In the genomic region with DNA sequence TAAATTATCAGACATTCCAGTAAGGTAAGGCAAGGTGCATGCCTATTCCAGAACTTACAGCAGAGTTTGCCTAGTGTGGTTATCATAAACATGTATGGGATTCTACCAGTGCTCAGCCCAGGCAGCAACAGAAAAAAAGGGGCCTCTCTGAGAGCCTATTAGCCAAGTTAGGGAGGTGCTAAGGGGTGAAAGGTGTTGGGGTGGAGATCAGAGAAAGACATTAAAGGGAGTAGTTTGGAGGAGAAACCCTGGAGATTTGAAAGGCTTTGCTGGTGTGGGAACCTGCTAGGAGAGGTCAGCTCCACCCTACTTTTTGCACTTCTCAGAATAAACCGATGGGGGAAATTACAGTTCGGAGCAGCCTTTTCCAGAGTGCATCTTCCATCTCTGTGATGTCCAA, we compare ENCODE assay signal across 10 cellular contexts. TPM values are rescaled to one million over a fixed set of nuclear protein-coding genes. Genes with fewer than 3 reads are reported as not detected.
A peak's percentile ranks its signal among the peaks of the same experiment; 100 is the strongest.
DNase-seq lines count a peak whose midpoint lies in the region; ATAC-seq, FAIRE-seq and TF ChIP-seq lines count a peak whose summit lies in the region.
"Had no signal": no experiment of that assay in that cellular context is flagged by ENCODE, and none has a peak within 500 bp of the region (broad histone marks: within the 10 kb centered on the region; RNA-seq: fewer than 3 reads in every experiment).

No MANE protein-coding gene starts in this region.

- no peak overlapping the region for H2BK12ac ChIP-seq in H1 (ENCODE audit: low read depth, low read length)

- no peak overlapping the region for H2BK5ac ChIP-seq in H1 (ENCODE audit: low read depth, low read length)

- H3K79me1 ChIP-seq in H1 (ENCODE audit: low read depth, low read length) = peaks cover 14% of the 10 kb centered on the region; the same call in 1 of the 2 replicates

- POLR2A ChIA-PET in H1 (lab: Charles Lee; ENCODE audit: partially characterized antibody) = interaction anchor here (0.8 to 1.2 kb wide), 3 partner anchors 10 to 41 kb away, joined by 3 to 4 read pairs (median 3); no protein-coding TSS in a partner anchor

- no peak overlapping the region for H3K4me3 Mint-ChIP-seq in progenitor cell of endocrine pancreas (ENCODE audit: low read depth)

- TF ChIP-seq POLR2A in H1 (IDR thresholded peaks at IDR 0.05; ENCODE audit: control extremely low read depth in 1 of 2, low read depth in 2 of 2, low read length in 2 of 2) = no peak

- no peak overlapping the region for H3K23ac ChIP-seq in H1 (ENCODE audit: insufficient read length)

- H2AK5ac ChIP-seq in H1 (ENCODE audit: low read depth, low read length) = 0 out of 2 replicates have a peak overlapping the region, but pooled peaks have one; percentile 75

- no peak for DNase-seq in H1 (ENCODE audit: low read depth in 1 of 2, low spot score in 2 of 2)
- no peak for DNase-seq in progenitor cell of endocrine pancreas (ENCODE audit: low spot score, unreplicated experiment)
- no peak for DNase-seq in MG63

- peaks cover 18% of the 10 kb centered on the region for H3F3A ChIP-seq in DOHH2 (ENCODE audit: control insufficient read depth, insufficient read depth)
- no peaks in the 10 kb centered on the region for H3F3A ChIP-seq in OCI-LY1 (ENCODE audit: insufficient read depth, low read length)

- H3K4me3 ChIP-seq in DOHH2 (ENCODE audit: low read length) (peak overlapping the region; percentile 89), OCI-LY1 (ENCODE audit: low read depth, low read length, poor library complexity, severe bottlenecking) (peak overlapping the region; percentile 83), H1 (ENCODE audit: extremely low read depth in 1 of 4, insufficient read depth in 2 of 4, low read depth in 3 of 4, low read length in 4 of 4) (no peak overlapping the region), MG63 (no peak overlapping the region)

- peaks cover 2% of the 10 kb centered on the region; the same call in 1 of the 2 replicates for H3K23me2 ChIP-seq in H1 (ENCODE audit: low read depth, low read length)

- H3K27me3 ChIP-seq in DOHH2 (ENCODE audit: control insufficient read depth, low read length) (no peaks in the 10 kb centered on the region), OCI-LY1 (ENCODE audit: insufficient read depth, low read length) (no peaks in the 10 kb centered on the region), H1 (replicated peaks in 1 of 4; ENCODE audit: control insufficient read depth in 3 of 4, extremely low read depth in 1 of 4, insufficient read depth in 3 of 4, low read length in 3 of 4) (no peaks in the 10 kb centered on the region), MG63 (no peaks in the 10 kb centered on the region)

- H4K91ac ChIP-seq in H1 (replicated peaks; ENCODE audit: insufficient read length, low read length) = no peak overlapping the region

- no peak overlapping the region for H2BK20ac ChIP-seq in H1 (ENCODE audit: low read length)

- no peak for TF ChIP-seq EP300 in H1 (IDR thresholded peaks at IDR 0.05; ENCODE audit: borderline replicate concordance in 1 of 2, low read depth in 2 of 2, low read length in 2 of 2)

- no peak overlapping the region for H2BK15ac ChIP-seq in H1 (ENCODE audit: low read length)

- CTCF ChIA-PET in H1 (lab: Charles Lee; ENCODE audit: partially characterized antibody) = interaction anchor here (0.6 to 2.1 kb wide), 5 partner anchors 10 to 1150 kb away, joined by 3 to 14 read pairs (median 4); no protein-coding TSS in a partner anchor

- 100% methylated on average over 2 of the region's 2 CpGs; no CpG with 5 or more reads in 1 of the 2 experiments for WGBS in H1 (ENCODE audit: extremely low coverage in 1 of 2, insufficient coverage in 1 of 2, insufficient read length in 1 of 2, insufficient replicate concordance in 2 of 2, low coverage in 1 of 2, low lambda C conversion rate in 2 of 2, missing lambda C conversion rate in 1 of 2), 2 experiments

- H4K8ac ChIP-seq in H1 (ENCODE audit: extremely low read depth, insufficient read depth, low read length) = no peak overlapping the region

- H4K20me1 ChIP-seq in DOHH2 (ENCODE audit: control insufficient read depth, insufficient read depth, low read depth, low read length) (peaks cover 50% of the 10 kb centered on the region), OCI-LY1 (ENCODE audit: insufficient read depth, low read length) (peaks cover 6% of the 10 kb centered on the region; the same call in 1 of the 2 replicates), H1 (replicated peaks in 1 of 2; ENCODE audit: control insufficient read depth in 1 of 2, insufficient read depth in 2 of 2, low read length in 2 of 2) (peaks cover 7 to 14% of the 10 kb centered on the region in 2 experiments)

- no peaks in the 10 kb centered on the region for H3K9me3 Mint-ChIP-seq in progenitor cell of endocrine pancreas (ENCODE audit: low read depth)

- H3K27ac ChIP-seq in DOHH2 (ENCODE audit: low read depth, low read length) (peak overlapping the region; percentile 98), OCI-LY1 (ENCODE audit: low read depth, low read length, poor library complexity, severe bottlenecking) (peak overlapping the region; percentile 77), H1 (ENCODE audit: low read depth, low read length) (no peak overlapping the region)

- no peak for TF ChIP-seq RAD21 in H1 (IDR thresholded peaks at IDR 0.05 in 1 of 2, conservative IDR thresholded peaks at IDR 0.05 in 1 of 2; ENCODE audit: low read depth in 2 of 2, low read length in 2 of 2)

- H3K36me3 Mint-ChIP-seq in progenitor cell of endocrine pancreas (ENCODE audit: insufficient read depth) = no peaks in the 10 kb centered on the region

- H3K27me3 Mint-ChIP-seq in progenitor cell of endocrine pancreas = no peaks in the 10 kb centered on the region

- H4K5ac ChIP-seq in H1 (ENCODE audit: insufficient read length, low read depth, low read length) = no peak overlapping the region

- ATAC-seq in GM19351 (IDR thresholded peaks at IDR 0.05; ENCODE audit: unreplicated experiment) (no peak), HG02678 (IDR thresholded peaks at IDR 0.05; ENCODE audit: unreplicated experiment) (no peak), GM21786 (IDR thresholded peaks at IDR 0.05; ENCODE audit: unreplicated experiment) (no peak)

- peaks cover 72% of the 10 kb centered on the region for H3K36me3 ChIP-seq in DOHH2 (ENCODE audit: control insufficient read depth, low read length)
- H3K36me3 ChIP-seq in OCI-LY1 (ENCODE audit: insufficient read depth, low read length) = peaks cover 50% of the 10 kb centered on the region
- peaks cover 0 to 14% (median under 1%) of the 10 kb centered on the region in 4 experiments; a peak in 4 of 8 replicates for H3K36me3 ChIP-seq in H1 (ENCODE audit: control insufficient read depth in 2 of 4, insufficient read depth in 4 of 4, low read length in 3 of 4)
- H3K36me3 ChIP-seq in MG63 = peaks cover 47% of the 10 kb centered on the region

- no peak overlapping the region for H3K56ac ChIP-seq in H1 (replicated peaks; ENCODE audit: insufficient read length, low read depth, low read length)

- H3K18ac ChIP-seq in H1 (ENCODE audit: extremely low read depth, low read length) = no peak overlapping the region

- H3K9me3 ChIP-seq in DOHH2 (ENCODE audit: control insufficient read depth, insufficient read depth, low read length) (no peaks in the 10 kb centered on the region), OCI-LY1 (ENCODE audit: low read length) (no peaks in the 10 kb centered on the region), H1 (ENCODE audit: insufficient read depth in 2 of 2, low read depth in 1 of 2, low read length in 1 of 2) (no peaks in the 10 kb centered on the region), MG63 (no peaks in the 10 kb centered on the region)

- no peaks in the 10 kb centered on the region for H3K9me2 ChIP-seq in DOHH2 (replicated peaks; ENCODE audit: control insufficient read depth, low read length)
- H3K9me2 ChIP-seq in OCI-LY1 (ENCODE audit: low read depth, low read length) = no peaks in the 10 kb centered on the region

- H3K4me2 ChIP-seq in DOHH2 (ENCODE audit: low read length) (peak overlapping the region; percentile 92), OCI-LY1 (ENCODE audit: low read length) (peak overlapping the region; percentile 78), H1 (ENCODE audit: insufficient read depth in 1 of 2, low read depth in 2 of 2, low read length in 2 of 2) (peak overlapping the region; percentile 22 to 92; a peak in 2 of 4 replicates)

- FAIRE-seq in H1 (lab: Jason Lieb, UNC) = no peak

- no peak overlapping the region for H3K4ac ChIP-seq in H1 (replicated peaks; ENCODE audit: insufficient read length, low read depth, low read length)

- H3K14ac ChIP-seq in H1 (ENCODE audit: insufficient read length) = no peak overlapping the region

- no peak overlapping the region for H2BK120ac ChIP-seq in H1 (replicated peaks; ENCODE audit: low read depth, low read length)

- H3K27ac Mint-ChIP-seq in progenitor cell of endocrine pancreas = peak overlapping the region; percentile 12

- H3K9ac ChIP-seq in OCI-LY1 (ENCODE audit: low read length) = peak overlapping the region; percentile 90
- H3K9ac ChIP-seq in H1 (replicated peaks in 1 of 4; ENCODE audit: extremely low read depth in 1 of 4, low read depth in 3 of 4, low read length in 3 of 4) = no peak overlapping the region

- TF ChIP-seq CTCF in DOHH2 (IDR thresholded peaks at IDR 0.05; ENCODE audit: low read depth, low read length, poor library complexity, severe bottlenecking) (no peak), OCI-LY1 (IDR thresholded peaks at IDR 0.05; ENCODE audit: low read length) (no peak), H1 (IDR thresholded peaks at IDR 0.05; ENCODE audit: control extremely low read depth in 1 of 3, insufficient read depth in 1 of 3, low read depth in 1 of 3, low read length in 3 of 3) (no peak), progenitor cell of endocrine pancreas (IDR thresholded peaks at IDR 0.05; ENCODE audit: unreplicated experiment) (no peak)

- H3K79me2 ChIP-seq in DOHH2 (ENCODE audit: control insufficient read depth, low read length) (peaks cover 82% of the 10 kb centered on the region), OCI-LY1 (ENCODE audit: insufficient read depth, low read length) (peaks cover 77% of the 10 kb centered on the region), H1 (ENCODE audit: control insufficient read depth in 1 of 2, insufficient read depth in 2 of 2, low read length in 2 of 2) (peaks cover 44 to 74% of the 10 kb centered on the region in 2 experiments)

- peaks cover 74% of the 10 kb centered on the region for H3K4me1 ChIP-seq in DOHH2 (ENCODE audit: control insufficient read depth, low read length)
- H3K4me1 ChIP-seq in OCI-LY1 (ENCODE audit: insufficient read depth, low read length, severe bottlenecking) = peaks cover 53% of the 10 kb centered on the region
- peaks cover 0 to 10% (median 3%) of the 10 kb centered on the region in 4 experiments; a peak in 3 of 7 replicates for H3K4me1 ChIP-seq in H1 (replicated peaks in 1 of 4; ENCODE audit: control insufficient read depth in 3 of 4, insufficient read depth in 4 of 4, low read length in 3 of 4)

- no peak overlapping the region for H2AFZ ChIP-seq in OCI-LY1 (ENCODE audit: low read length)
- H2AFZ ChIP-seq in H1 (ENCODE audit: low read length) = no peak overlapping the region

- peaks cover 25% of the 10 kb centered on the region for H3K4me1 Mint-ChIP-seq in progenitor cell of endocrine pancreas (ENCODE audit: low read depth)

RNA-seq across cellular contexts. Expression of a gene that starts 2.9 kb away (rescaled TPM):
- 195 and 198 TPM in 2 replicates for total RNA-seq in H1 (2021; fragmentation: NEBNext Ultra II Directional; extraction: Animal tissue kit (Norgen Biotek cat#: 25700))
- 118 and 174 TPM in 2 replicates for polyA plus RNA-seq in H1 (2011; rRNA removed)
- 202 TPM for polyA plus RNA-seq in H1 (2011; cell fraction: cytosol; rRNA removed)
- 121 TPM for polyA plus RNA-seq in H1 (2011; cell fraction: nucleus; rRNA removed)
- polyA plus RNA-seq in H1 (2012, experiment 1 of 2) = 163 to 209 TPM (median 175 TPM) in 4 replicates
- polyA plus RNA-seq in H1 (2012, experiment 2 of 2) = 73.5 TPM
- polyA plus RNA-seq in H1 (2013, experiment 1 of 2) = 319 TPM
- 309 TPM for polyA plus RNA-seq in H1 (2013, experiment 2 of 2)
- 112 and 155 TPM in 2 replicates for polyA minus RNA-seq in H1 (2011; rRNA and poly(A)+ RNA removed)
- 105 TPM for polyA minus RNA-seq in H1 (2011; cell fraction: cytosol; rRNA and poly(A)+ RNA removed)
- 117 TPM for polyA minus RNA-seq in H1 (2011; cell fraction: nucleus; rRNA and poly(A)+ RNA removed)
- 153 and 160 TPM in 2 replicates for total RNA-seq in progenitor cell of endocrine pancreas
- total RNA-seq in MG63 (2014; rRNA removed; shearing (Covaris generic); ENCODE audit: low replicate concordance) = 505 and 549 TPM in 2 replicates

RNA-seq across cellular contexts. Expression of a gene that starts 40.9 kb away (rescaled TPM):
- total RNA-seq in H1 (2021; fragmentation: NEBNext Ultra II Directional; extraction: Animal tissue kit (Norgen Biotek cat#: 25700)) = 0.32 and 0.63 TPM in 2 replicates
- polyA plus RNA-seq in H1 (2011; rRNA removed) = 0.49 and 0.59 TPM in 2 replicates
- 0.36 TPM for polyA plus RNA-seq in H1 (2011; cell fraction: cytosol; rRNA removed)
- polyA plus RNA-seq in H1 (2011; cell fraction: nucleus; rRNA removed) = 0.70 TPM
- 0.28 to 0.38 TPM (median 0.29 TPM) in 3 of 4 replicates, not detected in the other for polyA plus RNA-seq in H1 (2012, experiment 1 of 2)
- 0.22 TPM for polyA plus RNA-seq in H1 (2012, experiment 2 of 2)
- polyA plus RNA-seq in H1 (2013, experiment 1 of 2) = 0.20 TPM
- 0.24 TPM for polyA plus RNA-seq in H1 (2013, experiment 2 of 2)
- 0.22 and 0.54 TPM in 2 replicates for polyA minus RNA-seq in H1 (2011; rRNA and poly(A)+ RNA removed)
- not detected for polyA minus RNA-seq in H1 (2011; cell fraction: cytosol; rRNA and poly(A)+ RNA removed)
- polyA minus RNA-seq in H1 (2011; cell fraction: nucleus; rRNA and poly(A)+ RNA removed) = 0.60 TPM
- total RNA-seq in progenitor cell of endocrine pancreas = 9.1 and 9.7 TPM in 2 replicates
- not detected in 2 replicates for total RNA-seq in MG63 (2014; rRNA removed; shearing (Covaris generic); ENCODE audit: low replicate concordance)
- total RNA-seq: esophagus mucosa had no signal

RNA-seq across cellular contexts. Expression of a gene that starts 50.0 kb away (rescaled TPM):
- 119 and 125 TPM in 2 replicates for total RNA-seq in H1 (2021; fragmentation: NEBNext Ultra II Directional; extraction: Animal tissue kit (Norgen Biotek cat#: 25700))
- polyA plus RNA-seq in H1 (2011; rRNA removed) = 119 and 192 TPM in 2 replicates
- polyA plus RNA-seq in H1 (2011; cell fraction: cytosol; rRNA removed) = 160 TPM
- 186 TPM for polyA plus RNA-seq in H1 (2011; cell fraction: nucleus; rRNA removed)
- polyA plus RNA-seq in H1 (2012, experiment 1 of 2) = 134 to 150 TPM (median 145 TPM) in 4 replicates
- 97.6 TPM for polyA plus RNA-seq in H1 (2012, experiment 2 of 2)
- polyA plus RNA-seq in H1 (2013, experiment 1 of 2) = 53.4 TPM
- polyA plus RNA-seq in H1 (2013, experiment 2 of 2) = 54.8 TPM
- polyA minus RNA-seq in H1 (2011; rRNA and poly(A)+ RNA removed) = 67.0 and 74.5 TPM in 2 replicates
- 57.8 TPM for polyA minus RNA-seq in H1 (2011; cell fraction: cytosol; rRNA and poly(A)+ RNA removed)
- polyA minus RNA-seq in H1 (2011; cell fraction: nucleus; rRNA and poly(A)+ RNA removed) = 29.8 TPM
- total RNA-seq in progenitor cell of endocrine pancreas = 79.2 and 85.2 TPM in 2 replicates
- total RNA-seq in MG63 (2014; rRNA removed; shearing (Covaris generic); ENCODE audit: low replicate concordance) = 112 TPM in 2 replicates

RNA-seq across cellular contexts. Expression of a gene that starts 50.4 kb away (rescaled TPM):
- total RNA-seq in H1 (2021; fragmentation: NEBNext Ultra II Directional; extraction: Animal tissue kit (Norgen Biotek cat#: 25700)) = 43.9 and 44.4 TPM in 2 replicates
- polyA plus RNA-seq in H1 (2011; rRNA removed) = 65.4 and 83.4 TPM in 2 replicates
- 61.9 TPM for polyA plus RNA-seq in H1 (2011; cell fraction: cytosol; rRNA removed)
- 67.0 TPM for polyA plus RNA-seq in H1 (2011; cell fraction: nucleus; rRNA removed)
- 53.5 to 61.6 TPM (median 57.9 TPM) in 4 replicates for polyA plus RNA-seq in H1 (2012, experiment 1 of 2)
- 48.8 TPM for polyA plus RNA-seq in H1 (2012, experiment 2 of 2)
- polyA plus RNA-seq in H1 (2013, experiment 1 of 2) = 55.6 TPM
- polyA plus RNA-seq in H1 (2013, experiment 2 of 2) = 58.0 TPM
- 15.9 and 16.8 TPM in 2 replicates for polyA minus RNA-seq in H1 (2011; rRNA and poly(A)+ RNA removed)
- polyA minus RNA-seq in H1 (2011; cell fraction: cytosol; rRNA and poly(A)+ RNA removed) = 5.7 TPM
- 13.5 TPM for polyA minus RNA-seq in H1 (2011; cell fraction: nucleus; rRNA and poly(A)+ RNA removed)
- total RNA-seq in progenitor cell of endocrine pancreas = 54.3 and 54.5 TPM in 2 replicates
- total RNA-seq in MG63 (2014; rRNA removed; shearing (Covaris generic); ENCODE audit: low replicate concordance) = 21.5 and 40.8 TPM in 2 replicates

RNA-seq across cellular contexts. Expression of a gene that starts 53.2 kb away (rescaled TPM):
- not detected in 2 replicates for total RNA-seq in H1 (2021; fragmentation: NEBNext Ultra II Directional; extraction: Animal tissue kit (Norgen Biotek cat#: 25700))
- polyA plus RNA-seq in H1 (2011; rRNA removed) = not detected in 2 replicates
- polyA plus RNA-seq in H1 (2011; cell fraction: cytosol; rRNA removed) = not detected
- not detected for polyA plus RNA-seq in H1 (2011; cell fraction: nucleus; rRNA removed)
- polyA plus RNA-seq in H1 (2012, experiment 1 of 2) = not detected in 4 replicates
- not detected for polyA plus RNA-seq in H1 (2012, experiment 2 of 2)
- not detected for polyA plus RNA-seq in H1 (2013, experiment 1 of 2)
- polyA plus RNA-seq in H1 (2013, experiment 2 of 2) = not detected
- polyA minus RNA-seq in H1 (2011; rRNA and poly(A)+ RNA removed) = not detected in 2 replicates
- polyA minus RNA-seq in H1 (2011; cell fraction: cytosol; rRNA and poly(A)+ RNA removed) = not detected
- polyA minus RNA-seq in H1 (2011; cell fraction: nucleus; rRNA and poly(A)+ RNA removed) = not detected
- not detected in 2 replicates for total RNA-seq in progenitor cell of endocrine pancreas
- not detected in 2 replicates for total RNA-seq in MG63 (2014; rRNA removed; shearing (Covaris generic); ENCODE audit: low replicate concordance)
- total RNA-seq: renal cortical epithelial cell had no signal

Comparison
In these comparisons a context has a peak if more than half of its experiments do, and no peak if none do; other contexts are left out.
1. H3K4me3 ChIP-seq: peak in DOHH2 (single experiment) and OCI-LY1 (single experiment); none in H1 (0 of 4) and MG63 (single experiment).
2. Peak in every context shown above with its lines, with median percentiles within 50 percentile points of each other: H3K4me2 ChIP-seq.